ENCODE assay signal across 8 cellular contexts in the genomic region with DNA sequence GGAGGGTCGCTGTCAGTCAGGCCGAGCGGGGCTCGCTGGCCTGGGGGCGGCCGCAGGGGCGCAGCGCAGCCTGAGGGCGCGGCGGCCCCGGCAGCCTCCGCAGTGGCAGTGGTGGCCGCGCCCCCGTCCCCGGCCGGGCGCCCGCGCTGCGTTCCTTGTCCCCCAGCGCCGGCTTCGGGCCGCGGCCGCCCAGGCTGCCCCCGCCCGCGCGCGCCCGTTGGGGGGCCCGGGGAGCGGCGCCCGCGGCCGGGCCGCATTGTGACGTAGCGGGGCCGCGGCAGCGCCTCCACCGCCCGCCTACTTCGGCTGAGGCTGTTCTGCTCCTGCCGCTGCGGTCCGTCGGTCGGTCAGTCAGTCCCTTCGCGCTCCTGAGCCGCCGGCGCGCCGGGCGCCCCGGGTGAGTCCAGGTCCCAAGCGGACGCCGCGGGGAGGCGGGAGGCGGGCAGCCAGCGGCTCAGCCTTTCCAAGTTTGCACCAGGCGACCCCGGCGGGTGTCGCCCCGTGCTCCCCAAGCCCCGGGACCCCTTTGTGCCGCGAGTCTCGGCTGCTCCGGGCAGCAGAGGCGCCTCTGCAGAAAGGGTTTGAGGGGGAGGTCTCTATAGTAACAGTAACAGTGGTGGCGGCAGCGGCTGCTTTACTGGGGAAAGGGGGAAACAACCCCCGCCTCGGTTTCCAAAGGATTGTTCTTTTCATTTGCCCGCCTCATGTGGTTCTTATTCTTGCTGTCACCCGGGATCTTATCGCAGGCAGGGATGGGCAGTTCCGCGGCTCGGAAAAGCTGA. TPM values are rescaled to one million over a fixed set of nuclear protein-coding genes. Genes with fewer than 3 reads are reported as not detected.
DNase-seq lines count a peak whose midpoint lies in the region; ATAC-seq and TF ChIP-seq lines count a peak whose summit lies in the region.

TSS of gene SNCAIP (plus strand) at position 350 of the 782 bp plus-strand sequence. CDS start 78,898 bp downstream, outside the sequence.

- peaks cover 4% of the 10 kb centered on the region for H3K4me1 Mint-ChIP-seq in activated CD8-positive, alpha-beta T cell treated with anti-CD3 and anti-CD28 coated beads for 36 hours (ENCODE audit: low read depth)

- no peak within 1 kb of the TSS for H3K4me3 Mint-ChIP-seq in activated CD8-positive, alpha-beta T cell treated with anti-CD3 and anti-CD28 coated beads for 36 hours

- peak; percentile 5 for DNase-seq in activated CD4-positive, alpha-beta T cell treated with anti-CD3 and anti-CD28 coated beads for 48 hours
- no peak for DNase-seq in activated CD4-positive, alpha-beta T cell treated with anti-CD3 and anti-CD28 coated beads for 1 hour
- DNase-seq in activated CD8-positive, alpha-beta T cell treated with anti-CD3 and anti-CD28 coated beads for 36 hours, result no peak
- DNase-seq in glomerular visceral epithelial cell (ENCODE audit: extremely low spot score) (peak; percentile 49), nucleus accumbens (lab: John Stamatoyannopoulos, UW) (peak in 39 of 56 donors; percentile 10 to 69 (median 50)), NCI-H1694 treated with DMSO at 0.1 percent for 48 hours (lab: John Stamatoyannopoulos, UW) (no peak)
- no peak for DNase-seq in activated CD8-positive, alpha-beta memory T cell treated with anti-CD3 and anti-CD28 coated beads for 24 hours

- H3K9me3 Mint-ChIP-seq in activated CD8-positive, alpha-beta T cell treated with anti-CD3 and anti-CD28 coated beads for 36 hours, result no peaks in the 10 kb centered on the region

- H3K27ac Mint-ChIP-seq in activated CD8-positive, alpha-beta T cell treated with anti-CD3 and anti-CD28 coated beads for 36 hours, result no peak within 1 kb of the TSS

- CTCF ChIA-PET in activated CD8-positive, alpha-beta T cell treated with anti-CD3 and anti-CD28 coated beads for 36 hours (lab: Charles Lee), result no interaction called here

- TF ChIP-seq CTCF in activated CD8-positive, alpha-beta T cell treated with anti-CD3 and anti-CD28 coated beads for 36 hours (IDR thresholded peaks at IDR 0.05), result no peak

- ATAC-seq in HG03135 (IDR thresholded peaks at IDR 0.05; ENCODE audit: unreplicated experiment), result peak; percentile 50
- peak; percentile 24 for ATAC-seq in activated CD8-positive, alpha-beta T cell treated with anti-CD3 and anti-CD28 coated beads for 36 hours

- H3K36me3 Mint-ChIP-seq in activated CD8-positive, alpha-beta T cell treated with anti-CD3 and anti-CD28 coated beads for 36 hours (ENCODE audit: low read depth), result no peaks in the 10 kb centered on the region

- intact Hi-C loops in activated CD8-positive, alpha-beta T cell treated with anti-CD3 and anti-CD28 coated beads for 36 hours (cut with micrococcal nuclease), result no loop called here

- POLR2A ChIA-PET in activated CD8-positive, alpha-beta T cell treated with anti-CD3 and anti-CD28 coated beads for 36 hours (lab: Charles Lee), result no interaction called here

- peaks cover 49% of the 10 kb centered on the region for H3K27me3 Mint-ChIP-seq in activated CD8-positive, alpha-beta T cell treated with anti-CD3 and anti-CD28 coated beads for 36 hours

RNA-seq across cellular contexts. Expression of gene SNCAIP, which starts in this region (rescaled TPM):
- total RNA-seq in activated CD8-positive, alpha-beta T cell treated with anti-CD3 and anti-CD28 coated beads for 36 hours, result not detected

Comparison
In these comparisons a context has a peak if more than half of its experiments do, and no peak if none do; other contexts are left out.
1. DNase-seq: peak in activated CD4-positive, alpha-beta T cell treated with anti-CD3 and anti-CD28 coated beads for 48 hours (single experiment), glomerular visceral epithelial cell (single experiment) and nucleus accumbens (39 of 56); none in activated CD4-positive, alpha-beta T cell treated with anti-CD3 and anti-CD28 coated beads for 1 hour (single experiment), activated CD8-positive, alpha-beta T cell treated with anti-CD3 and anti-CD28 coated beads for 36 hours (single experiment), NCI-H1694 treated with DMSO at 0.1 percent for 48 hours (single experiment) and activated CD8-positive, alpha-beta memory T cell treated with anti-CD3 and anti-CD28 coated beads for 24 hours (single experiment).
2. Peak in ATAC-seq in activated CD8-positive, alpha-beta T cell treated with anti-CD3 and anti-CD28 coated beads for 36 hours; RNA of the gene not detected or under 1 TPM.